In the genomic region with DNA sequence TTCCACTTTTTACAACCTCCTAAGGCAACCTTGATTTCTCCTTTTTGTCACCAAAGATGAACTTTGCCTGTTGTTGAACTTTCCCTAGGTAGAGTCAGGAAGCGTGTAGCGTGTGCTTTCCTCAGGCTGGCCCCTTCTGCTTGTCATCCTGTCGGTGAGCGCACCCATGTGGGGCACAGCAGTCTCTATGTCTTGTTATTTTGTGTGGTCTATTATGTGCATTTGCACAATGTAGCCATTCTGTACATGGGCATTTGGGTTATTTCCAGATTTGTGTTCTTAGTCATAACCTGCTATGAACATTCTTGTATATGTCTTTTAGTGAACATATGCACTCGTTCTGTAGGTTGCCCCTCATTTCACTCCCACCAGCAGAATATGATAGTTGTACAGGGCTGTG, we compare ENCODE assay signal across 20 cellular contexts. TPM values are rescaled to one million over a fixed set of nuclear protein-coding genes. Genes with fewer than 3 reads are reported as not detected.
DNase-seq lines count a peak whose midpoint lies in the region; ATAC-seq, FAIRE-seq and TF ChIP-seq lines count a peak whose summit lies in the region.
"Had no signal": no experiment of that assay in that cellular context is flagged by ENCODE, and none has a peak within 500 bp of the region (broad histone marks: within the 10 kb centered on the region; RNA-seq: fewer than 3 reads in every experiment).

No MANE protein-coding gene starts in this region.

- no peak for TF ChIP-seq CTCF in bronchial epithelial cell (IDR thresholded peaks at IDR 0.05; ENCODE audit: insufficient read depth, low read length, severe bottlenecking)

- no peaks in the 10 kb centered on the region for H3K27me3 ChIP-seq in bronchial epithelial cell (ENCODE audit: control insufficient read depth, insufficient read depth, low read length)
- H3K27me3 ChIP-seq: SJSA1 had no signal

- H3K4me3 Mint-ChIP-seq in activated T-cell treated with anti-CD3 and anti-CD28 coated beads, Interleukin-2, amount 50 U/mL, for 72 hours = no peak overlapping the region
- H3K4me3 Mint-ChIP-seq in activated T-cell treated with anti-CD3 and anti-CD28 coated beads, Interleukin-2, amount 50 U/mL, for 4 hours = no peak overlapping the region

- peak; percentile 32 to 70 for ATAC-seq in activated T-cell treated with anti-CD3 and anti-CD28 coated beads, Interleukin-2, amount 50 U/mL, for 72 hours (replicated peaks in 1 of 2)
- no peak for ATAC-seq in activated T-cell treated with anti-CD3 and anti-CD28 coated beads, Interleukin-2, amount 50 U/mL, for 4 hours
- ATAC-seq in HG03378 (IDR thresholded peaks at IDR 0.05; ENCODE audit: unreplicated experiment) = no peak

- TF ChIP-seq POLR2A in GM12892 (IDR thresholded peaks at IDR 0.05; ENCODE audit: low read depth, low read length) = no peak

- no peaks in the 10 kb centered on the region for H3K27me3 Mint-ChIP-seq in activated T-cell treated with anti-CD3 and anti-CD28 coated beads, Interleukin-2, amount 50 U/mL, for 72 hours (ENCODE audit: low read depth)
- H3K27me3 Mint-ChIP-seq in activated T-cell treated with anti-CD3 and anti-CD28 coated beads, Interleukin-2, amount 50 U/mL, for 4 hours (ENCODE audit: low read depth) = no peaks in the 10 kb centered on the region

- H3K9me3 Mint-ChIP-seq in activated T-cell treated with anti-CD3 and anti-CD28 coated beads, Interleukin-2, amount 50 U/mL, for 72 hours = no peaks in the 10 kb centered on the region
- H3K9me3 Mint-ChIP-seq in activated T-cell treated with anti-CD3 and anti-CD28 coated beads, Interleukin-2, amount 50 U/mL, for 4 hours = no peaks in the 10 kb centered on the region

- peak; percentile 53 for FAIRE-seq in GM12892 (lab: Jason Lieb, UNC)
- FAIRE-seq in bronchial epithelial cell (lab: Jason Lieb, UNC) = peak; percentile 28

- H3K4me3 ChIP-seq in bronchial epithelial cell (ENCODE audit: low read depth, low read length) = no peak overlapping the region
- H3K4me3 ChIP-seq: HAP-1, PC-9, SJSA1 had no signal

- peaks cover 5% of the 10 kb centered on the region for H3K4me1 Mint-ChIP-seq in activated T-cell treated with anti-CD3 and anti-CD28 coated beads, Interleukin-2, amount 50 U/mL, for 72 hours (ENCODE audit: low read depth)
- H3K4me1 Mint-ChIP-seq in activated T-cell treated with anti-CD3 and anti-CD28 coated beads, Interleukin-2, amount 50 U/mL, for 4 hours (ENCODE audit: low read depth) = no peaks in the 10 kb centered on the region

- DNase-seq in activated T-cell treated with anti-CD3 and anti-CD28 coated beads, Interleukin-2, amount 50 U/mL, for 72 hours = no peak
- no peak for DNase-seq in activated T-cell treated with anti-CD3 and anti-CD28 coated beads, Interleukin-2, amount 50 U/mL, for 4 hours
- DNase-seq in GM12892 (ENCODE audit: insufficient read length) (no peak), bronchial epithelial cell (ENCODE audit: low read depth) (no peak), NCI-H1105 (lab: John Stamatoyannopoulos, UW) (no peak), RPMI8226 (no peak)
- DNase-seq: Caco-2, EL, IMR-90, Kasumi-1, MM.1S, NCI-H187, NCI-H446 treated with DMSO at 0.1 percent for 48 hours, NCI-H774, PC-9 had no signal

- H3K27ac Mint-ChIP-seq in activated T-cell treated with anti-CD3 and anti-CD28 coated beads, Interleukin-2, amount 50 U/mL, for 72 hours = no peak overlapping the region

- H3K36me3 ChIP-seq in bronchial epithelial cell (ENCODE audit: control insufficient read depth, insufficient read depth, low read length) = peaks cover 20% of the 10 kb centered on the region

- peaks cover 12 to 14% of the 10 kb centered on the region in 2 donors for H3K36me3 Mint-ChIP-seq in activated T-cell treated with anti-CD3 and anti-CD28 coated beads, Interleukin-2, amount 50 U/mL, for 72 hours (ENCODE audit: insufficient read depth in 2 of 2)
- peaks cover 45% of the 10 kb centered on the region for H3K36me3 Mint-ChIP-seq in activated T-cell treated with anti-CD3 and anti-CD28 coated beads, Interleukin-2, amount 50 U/mL, for 4 hours (ENCODE audit: insufficient read depth)

RNA-seq across cellular contexts. Expression of gene CABIN1, which starts 34.9 kb away (rescaled TPM):
- total RNA-seq in activated T-cell treated with anti-CD3 and anti-CD28 coated beads, Interleukin-2, amount 50 U/mL, for 72 hours = 10 to 100 TPM; 69.2 to 73.4 TPM
- total RNA-seq in activated T-cell treated with anti-CD3 and anti-CD28 coated beads, Interleukin-2, amount 50 U/mL, for 4 hours = 10 to 100 TPM; 61.5 to 69.7 (median 67.0) TPM
- 19.4 TPM for polyA plus RNA-seq in GM12892 (2012; ENCODE audit: missing spikeins)
- 15.8 and 26.5 TPM in 2 replicates for total RNA-seq in bronchial epithelial cell

RNA-seq across cellular contexts. Expression of gene GSTT4, which starts 40.8 kb away (rescaled TPM):
- total RNA-seq in activated T-cell treated with anti-CD3 and anti-CD28 coated beads, Interleukin-2, amount 50 U/mL, for 72 hours = not detected
- total RNA-seq in activated T-cell treated with anti-CD3 and anti-CD28 coated beads, Interleukin-2, amount 50 U/mL, for 4 hours = not detected
- polyA plus RNA-seq in GM12892 (2012; ENCODE audit: missing spikeins) = not detected
- not detected in 2 replicates for total RNA-seq in bronchial epithelial cell
- total RNA-seq: A673, HT1080, IMR-90, PC-9, SJSA1 had no signal
- polyA plus RNA-seq: IMR-90 had no signal

Comparison
In these comparisons a context has a peak if more than half of its experiments do, and no peak if none do; other contexts are left out.
1. ATAC-seq: peak in activated T-cell treated with anti-CD3 and anti-CD28 coated beads, Interleukin-2, amount 50 U/mL, for 72 hours (2 of 2); none in activated T-cell treated with anti-CD3 and anti-CD28 coated beads, Interleukin-2, amount 50 U/mL, for 4 hours (0 of 2) and HG03378 (single experiment).